In genomic region chr10:123241391-123242141, GRCh38 we compare ENCODE assay signal across 9 cellular contexts.
DNase-seq lines count a peak whose midpoint lies in the region; ATAC-seq and TF ChIP-seq lines count a peak whose summit lies in the region.
"Had no signal": no experiment of that assay in that cellular context is flagged by ENCODE, and none has a peak within 500 bp of the region (broad histone marks: within the 10 kb centered on the region; RNA-seq: fewer than 3 reads in every experiment).

No MANE protein-coding gene starts in this region.

- peak overlapping the region; percentile 36 to 77 (median 60) for H3K27ac ChIP-seq in Peyer's patch
- H3K27ac ChIP-seq: prostate gland had no signal

- 0 out of 2 replicates have a peak, but pooled peaks cover 2% of the 10 kb centered on the region for H3K36me3 Mint-ChIP-seq in WTC11

- no peaks in the 10 kb centered on the region for H3K9me3 ChIP-seq in Peyer's patch
- H3K9me3 ChIP-seq: prostate gland had no signal

- no peaks in the 10 kb centered on the region for H3K27me3 ChIP-seq in Peyer's patch

- peaks cover 6% of the 10 kb centered on the region for H3K4me1 Mint-ChIP-seq in WTC11

- no peaks in the 10 kb centered on the region for H3K9me3 Mint-ChIP-seq in WTC11

- H3K36me3 ChIP-seq in Peyer's patch, result no peaks in the 10 kb centered on the region
- H3K36me3 ChIP-seq: prostate gland had no signal

- POLR2A ChIA-PET in WTC11 (lab: Charles Lee), result no interaction called here

- CTCF ChIA-PET in WTC11 (lab: Charles Lee), result no interaction called here

- ATAC-seq in GM21619 (IDR thresholded peaks at IDR 0.05; ENCODE audit: unreplicated experiment) (no peak), WTC11 (no peak)

- no peak for TF ChIP-seq POLR2A in Peyer's patch (IDR thresholded peaks at IDR 0.05)

- no peaks in the 10 kb centered on the region for H3K4me1 ChIP-seq in Peyer's patch
- H3K4me1 ChIP-seq: prostate gland had no signal

- H3K27ac Mint-ChIP-seq in WTC11, result no peak overlapping the region

- DNase-seq in GM20000 (ENCODE audit: low spot score) (peak; percentile 23), Peyer's patch (peak in 2 of 3 donors; percentile 57 to 69), NCI-H748 (lab: John Stamatoyannopoulos, UW; ENCODE audit: unreplicated experiment) (no peak), WTC11 (ENCODE audit: low spot score) (no peak), HCEC 1CT (no peak)
- peak; percentile 28 for DNase-seq in activated naive CD4-positive, alpha-beta T cell treated with Interleukin-2 at 50 U/mL for 16 hours
- DNase-seq in stimulated activated CD8-positive, alpha-beta memory T cell treated with anti-CD3 and anti-CD28 coated beads, Interleukin-12 subunit alpha, Interleukin-12 subunit beta, amount 100 ng/mL, for 24 hours (ENCODE audit: extremely low read depth), result peak; percentile 3

- TF ChIP-seq CTCF in GM20000 (IDR thresholded peaks at IDR 0.05; ENCODE audit: extremely low read depth, missing control alignments), result no peak
- TF ChIP-seq CTCF in Peyer's patch (IDR thresholded peaks at IDR 0.05), result no peak
- TF ChIP-seq CTCF in WTC11 (IDR thresholded peaks at IDR 0.05), result no peak

- no peak overlapping the region for H3K4me3 ChIP-seq in Peyer's patch
- H3K4me3 ChIP-seq: prostate gland had no signal

- H3K27me3 Mint-ChIP-seq in WTC11 (ENCODE audit: low read depth), result no peaks in the 10 kb centered on the region

- H3K4me3 Mint-ChIP-seq in WTC11, result no peak overlapping the region

TF ChIP-seq in WTC11, 78 proteins besides CTCF, POLR2A, EP300 and RAD21:
- TF ChIP-seq MLX (CRISPR knock-in tag; IDR thresholded peaks at IDR 0.05) (no peak), CREB1 (CRISPR knock-in tag; IDR thresholded peaks at IDR 0.05) (no peak), ZNF425 (CRISPR knock-in tag; conservative IDR thresholded peaks at IDR 0.05) (no peak), RELA (CRISPR knock-in tag; IDR thresholded peaks at IDR 0.05; ENCODE audit: borderline replicate concordance) (no peak), ZNF423 (CRISPR knock-in tag; IDR thresholded peaks at IDR 0.05) (no peak)

Comparison
In these comparisons a context has a peak if more than half of its experiments do, and no peak if none do; other contexts are left out.
1. DNase-seq: peak in GM20000 (single experiment), Peyer's patch (2 of 3), activated naive CD4-positive, alpha-beta T cell treated with Interleukin-2 at 50 U/mL for 16 hours (single experiment) and stimulated activated CD8-positive, alpha-beta memory T cell treated with anti-CD3 and anti-CD28 coated beads, Interleukin-12 subunit alpha, Interleukin-12 subunit beta, amount 100 ng/mL, for 24 hours (single experiment); none in NCI-H748 (single experiment), WTC11 (single experiment) and HCEC 1CT (single experiment).